1 cellular context compared by ENCODE assay signal in genomic region chr3:86991840-86992430, GRCh38.
TF ChIP-seq lines count a peak whose summit lies in the region.

No MANE protein-coding gene starts in this region.

TF ChIP-seq in IMR-90, 13 proteins besides CTCF, POLR2A, EP300 and RAD21:
- no peak for TF ChIP-seq BHLHE40 (IDR thresholded peaks at IDR 0.05; ENCODE audit: low read depth, low read length)
- TF ChIP-seq FOS (IDR thresholded peaks at IDR 0.05; ENCODE audit: low read depth, low read length) = peak; percentile 41
